In genomic region chr9:20271723-20272122, GRCh38 we compare ENCODE assay signal across 24 cellular contexts.
A peak's percentile ranks its signal among the peaks of the same experiment; 100 is the strongest.
DNase-seq lines count a peak whose midpoint lies in the region; ATAC-seq and TF ChIP-seq lines count a peak whose summit lies in the region.
"Had no signal": no experiment of that assay in that cellular context is flagged by ENCODE, and none has a peak within 500 bp of the region (broad histone marks: within the 10 kb centered on the region; RNA-seq: fewer than 3 reads in every experiment).

No MANE protein-coding gene starts in this region.

- no peak for DNase-seq in MCF 10A (ENCODE audit: unreplicated experiment)
- no peak for DNase-seq in mammary epithelial cell
- no peak for DNase-seq in RWPE2 (ENCODE audit: low spot score)
- DNase-seq in fibroblast of villous mesenchyme (ENCODE audit: low read depth): no peak
- DNase-seq in head of caudate nucleus: no peak
- DNase-seq in NCI-H2171 (lab: John Stamatoyannopoulos, UW): no peak
- no peak for DNase-seq in stimulated activated CD4-positive, alpha-beta T cell treated with anti-CD3 and anti-CD28 coated beads, Interleukin-12 subunit alpha, Interleukin-12 subunit beta, amount 100 ng/mL, for 4 hours
- DNase-seq in NCI-H446 (lab: John Stamatoyannopoulos, UW): no peak
- DNase-seq: activated CD8-positive, alpha-beta memory T cell treated with anti-CD3 and anti-CD28 coated beads, Interleukin-2, amount 50 U/mL, for 4 hours; activated effector memory CD4-positive, alpha-beta T cell treated with Interleukin-2 at 50 U/mL for 16 hours; DMS153; glutamatergic neuron; left ventricle myocardium superior; mucosa of descending colon; NCI-H1417 treated with DMSO at 0.1 percent for 48 hours; NK-92 treated with Interleukin-12 subunit alpha and Interleukin-12 subunit beta, amount 100 ng/mL, for 24 hours; uterus had no signal

- H3K4me1 Mint-ChIP-seq in MCF 10A (ENCODE audit: insufficient read depth, unreplicated experiment): peaks cover 11% of the 10 kb centered on the region
- H3K4me1 Mint-ChIP-seq: CD14-positive monocyte had no signal

- no peak overlapping the region for H2AFZ ChIP-seq in mammary epithelial cell (ENCODE audit: low read depth, low read length)

- BruUV-seq in MCF 10A (replicated peaks; lab: Mats Ljungman, UMichigan): no TSS peak
- no TSS peak for BruUV-seq in mammary epithelial cell (replicated peaks; lab: Mats Ljungman, UMichigan)

- no peak for ATAC-seq in RWPE2 (ENCODE audit: low read depth)
- ATAC-seq: left ventricle myocardium superior, mucosa of descending colon, Right ventricle myocardium inferior had no signal

- H3K4me2 ChIP-seq in mammary epithelial cell (ENCODE audit: insufficient read depth, low read depth, low read length): no peak overlapping the region

- H3K9me3 ChIP-seq in mammary epithelial cell (replicated peaks; ENCODE audit: insufficient read depth, low read length) (peaks cover 5% of the 10 kb centered on the region), RWPE2 (ENCODE audit: severe bottlenecking) (peaks cover 7% of the 10 kb centered on the region)
- H3K9me3 ChIP-seq: mucosa of descending colon, neutrophil, uterus had no signal

- H3K27me3 ChIP-seq in mammary epithelial cell (ENCODE audit: insufficient read depth, low read length) (no peaks in the 10 kb centered on the region), RWPE2 (ENCODE audit: insufficient read depth, poor library complexity, severe bottlenecking) (no peaks in the 10 kb centered on the region)
- H3K27me3 ChIP-seq: breast epithelium, neutrophil, uterus had no signal

- intact Hi-C loops in MCF 10A (cut with micrococcal nuclease) (loop anchor here (1.0 kb wide), 1 partner anchor 345 kb away; no protein-coding TSS in a partner anchor), mammary epithelial cell (cut with micrococcal nuclease) (loop anchor here (2.0 kb wide), 3 partner anchors 79 to 345 kb away; no protein-coding TSS in a partner anchor), head of caudate nucleus (cut with DNase I) (no loop called here)

- H3K36me3 ChIP-seq in mammary epithelial cell (ENCODE audit: insufficient read depth, low read length) (no peaks in the 10 kb centered on the region), RWPE2 (ENCODE audit: low read depth) (no peaks in the 10 kb centered on the region)
- H3K36me3 ChIP-seq: breast epithelium, neutrophil, uterus had no signal

- CTCF ChIA-PET in MCF 10A (lab: Yijun Ruan, JAX): interaction anchor here (0.7 kb wide), 1 partner anchor 123 kb away, joined by 4 read pairs; no protein-coding TSS in a partner anchor
- CTCF ChIA-PET in mammary epithelial cell (lab: Charles Lee; ENCODE audit: low non-redundant PET): no interaction called here

- H3K27ac ChIP-seq in mammary epithelial cell (ENCODE audit: insufficient read depth, low read depth, low read length) (no peak overlapping the region), RWPE2 (ENCODE audit: poor library complexity, severe bottlenecking) (no peak overlapping the region)
- H3K27ac ChIP-seq: breast epithelium, epithelial cell of prostate, neutrophil had no signal

- no peak overlapping the region for H3K4me3 Mint-ChIP-seq in MCF 10A (ENCODE audit: unreplicated experiment)
- H3K4me3 Mint-ChIP-seq: activated CD4-positive, alpha-beta T cell treated with anti-CD3 and anti-CD28 coated beads, Interleukin-2, amount 10 ng/mL, durations not matched to agents 24 days and 14 days; CD14-positive monocyte; dendritic cell treated with granulocyte-macrophage colony-stimulating factor and Interleukin-4, amounts not matched to agents 40 ng/mL and 50 ng/mL, for 4 days had no signal

- peak; percentile 16 for TF ChIP-seq CTCF in MCF 10A (IDR thresholded peaks at IDR 0.05; ENCODE audit: unreplicated experiment)
- peak in 1 of 2 donors; percentile 32 for TF ChIP-seq CTCF in mammary epithelial cell (conservative IDR thresholded peaks at IDR 0.05 in 1 of 2, IDR thresholded peaks at IDR 0.05 in 1 of 2; ENCODE audit: extremely low read depth in 1 of 2, insufficient read depth in 1 of 2, low read depth in 1 of 2, low read length in 2 of 2)
- TF ChIP-seq CTCF in RWPE2 (IDR thresholded peaks at IDR 0.05; ENCODE audit: poor library complexity, severe bottlenecking): peak; percentile 30
- peak; percentile 25 for TF ChIP-seq CTCF in fibroblast of villous mesenchyme (IDR thresholded peaks at IDR 0.05; ENCODE audit: insufficient read depth, low read depth, low read length)

- in situ Hi-C loops in mammary epithelial cell (cut with MboI; ENCODE audit: low sequenced_read_pairs in 2 of 2): no loop called here

- H3K27ac Mint-ChIP-seq in MCF 10A (ENCODE audit: low read depth, unreplicated experiment): no peak overlapping the region
- H3K27ac Mint-ChIP-seq: activated CD4-positive, alpha-beta T cell treated with anti-CD3 and anti-CD28 coated beads, Interleukin-2, amount 10 ng/mL, durations not matched to agents 24 days and 14 days; CD14-positive monocyte; dendritic cell treated with granulocyte-macrophage colony-stimulating factor and Interleukin-4, amounts not matched to agents 40 ng/mL and 50 ng/mL, for 4 days had no signal

- WGBS in mammary epithelial cell (ENCODE audit: low coverage, missing lambda C conversion rate): 94% methylated on average over 2 of the region's 2 CpGs

- H3K9me3 Mint-ChIP-seq in MCF 10A (ENCODE audit: unreplicated experiment): no peaks in the 10 kb centered on the region
- H3K9me3 Mint-ChIP-seq: dendritic cell treated with granulocyte-macrophage colony-stimulating factor and Interleukin-4, amounts not matched to agents 40 ng/mL and 50 ng/mL, for 4 days had no signal

- H3K4me3 ChIP-seq in mammary epithelial cell (replicated peaks in 1 of 3; ENCODE audit: insufficient read depth in 1 of 3, low read depth in 2 of 3, low read length in 3 of 3) (no peak overlapping the region), RWPE2 (ENCODE audit: severe bottlenecking) (no peak overlapping the region), fibroblast of villous mesenchyme (ENCODE audit: low read depth, low read length) (no peak overlapping the region)
- H3K4me3 ChIP-seq: breast epithelium, mucosa of descending colon, uterus had no signal

- H4K20me1 ChIP-seq in mammary epithelial cell (ENCODE audit: insufficient read depth, low read length): no peaks in the 10 kb centered on the region

- H3K4me1 ChIP-seq in mammary epithelial cell (ENCODE audit: insufficient read depth, low read length): peaks cover 11% of the 10 kb centered on the region
- no peaks in the 10 kb centered on the region for H3K4me1 ChIP-seq in RWPE2 (ENCODE audit: insufficient read depth, poor library complexity, severe bottlenecking)
- H3K4me1 ChIP-seq: breast epithelium, uterus had no signal

- no peak overlapping the region for H3K9ac ChIP-seq in mammary epithelial cell (ENCODE audit: insufficient read depth, low read length)

- no peaks in the 10 kb centered on the region for H3K27me3 Mint-ChIP-seq in MCF 10A (ENCODE audit: insufficient read depth, unreplicated experiment)
- H3K27me3 Mint-ChIP-seq: activated CD4-positive, alpha-beta T cell treated with anti-CD3 and anti-CD28 coated beads, Interleukin-2, amount 10 ng/mL, durations not matched to agents 24 days and 14 days had no signal

- POLR2A ChIA-PET in MCF 10A (lab: Yijun Ruan, JAX): no interaction called here

- no peaks in the 10 kb centered on the region for H3K36me3 Mint-ChIP-seq in MCF 10A (ENCODE audit: insufficient read depth, unreplicated experiment)
- H3K36me3 Mint-ChIP-seq: CD14-positive monocyte had no signal

- dilution Hi-C loops in mammary epithelial cell (cut with HindIII; ENCODE audit: low sequenced_read_pairs): no loop called here

- no peaks in the 10 kb centered on the region for H3K79me2 ChIP-seq in mammary epithelial cell (ENCODE audit: insufficient read depth, low read length)
